Comparison of ENCODE assay signal across 9 cellular contexts in the genomic region with DNA sequence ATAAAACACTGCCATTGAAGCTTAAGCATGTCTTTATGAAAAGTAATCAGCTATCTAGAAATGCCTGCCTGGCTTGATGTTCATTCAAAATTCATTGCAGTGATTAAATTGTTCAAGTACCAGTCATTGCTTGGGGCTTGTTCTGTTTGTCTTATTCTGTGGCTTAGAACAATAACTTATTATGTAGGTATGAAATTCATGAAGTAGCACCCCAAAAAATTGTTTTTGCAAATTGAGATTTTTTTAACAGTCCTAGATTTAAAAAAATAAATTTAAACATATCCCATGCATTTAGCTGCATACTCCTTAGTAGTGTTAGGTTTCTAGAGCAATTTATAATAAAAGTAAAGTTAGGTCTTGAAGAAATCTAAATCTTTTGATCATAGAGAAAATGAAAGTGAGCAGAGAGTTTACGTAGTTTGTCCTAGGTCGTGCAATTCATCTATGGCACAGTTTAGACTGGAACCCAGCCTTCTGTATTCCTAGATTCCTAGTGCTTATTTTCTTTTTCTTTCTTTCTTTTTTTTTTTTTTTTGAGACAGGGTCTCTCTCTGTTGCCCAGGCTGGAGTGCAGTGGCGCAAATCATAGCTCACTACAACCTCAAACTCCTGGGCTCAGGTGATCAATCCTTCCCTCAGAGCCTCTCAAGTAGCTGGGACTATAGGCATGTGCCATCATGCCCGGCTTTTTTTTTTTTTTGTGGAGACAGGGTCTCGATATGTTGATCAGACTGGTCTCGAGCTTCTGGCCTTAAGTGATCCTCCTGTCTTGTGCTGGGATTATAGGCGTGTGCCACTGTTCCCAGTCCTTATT. TPM values are rescaled to one million over a fixed set of nuclear protein-coding genes. Genes with fewer than 3 reads are reported as not detected.
DNase-seq lines count a peak whose midpoint lies in the region; ATAC-seq, FAIRE-seq and TF ChIP-seq lines count a peak whose summit lies in the region.
"Had no signal": no experiment of that assay in that cellular context is flagged by ENCODE, and none has a peak within 500 bp of the region (broad histone marks: within the 10 kb centered on the region; RNA-seq: fewer than 3 reads in every experiment).

No MANE protein-coding gene starts in this region.

- H3K9ac ChIP-seq in SK-N-SH, result peak overlapping the region; percentile 6; the same call in 1 of the 2 replicates
- H3K9ac ChIP-seq in endothelial cell of umbilical vein (replicated peaks; ENCODE audit: extremely low read depth, insufficient read depth, low read length), result peak overlapping the region; percentile 24

- H3K36me3 ChIP-seq in SK-N-SH (replicated peaks in 1 of 2; ENCODE audit: control insufficient read depth in 1 of 2, insufficient read depth in 2 of 2, low read length in 1 of 2) (peaks cover under 1 to 6% of the 10 kb centered on the region in 2 experiments), endothelial cell of umbilical vein (ENCODE audit: control insufficient read depth in 2 of 2, extremely low read depth in 1 of 2, insufficient read depth in 2 of 2, low read length in 2 of 2) (no peaks in the 10 kb centered on the region)
- H3K36me3 ChIP-seq: BE2C had no signal

- no peak for TF ChIP-seq POLR2A in endothelial cell of umbilical vein (IDR thresholded peaks at IDR 0.05; ENCODE audit: low read depth, low read length)

- H3K4me1 ChIP-seq in SK-N-SH (ENCODE audit: control insufficient read depth in 1 of 2, insufficient read depth in 2 of 2, low read depth in 1 of 2, low read length in 1 of 2) (peaks cover 18 to 30% of the 10 kb centered on the region in 2 experiments), endothelial cell of umbilical vein (ENCODE audit: control insufficient read depth, extremely low read depth, insufficient read depth, low read length) (peaks cover 47% of the 10 kb centered on the region)
- H3K4me1 ChIP-seq: BE2C had no signal

- peak overlapping the region; percentile 44 for H3K4me3 Mint-ChIP-seq in stimulated activated memory B cell treated with anti-CD40 and anti-IgM and Interleukin-4, amounts not matched to agents 10 μg/mL and 1 μg/mL and 100 μg/mL, for 72 hours

- ATAC-seq in SK-N-SH treated with all-trans-retinoic acid at 6 μM for 48 hours, result no peak
- no peak for ATAC-seq in stimulated activated memory B cell treated with anti-CD40 and anti-IgM and Interleukin-4, amounts not matched to agents 10 μg/mL and 1 μg/mL and 100 μg/mL, for 72 hours

- no peak for TF ChIP-seq EP300 in SK-N-SH (IDR thresholded peaks at IDR 0.05; ENCODE audit: borderline replicate concordance in 1 of 2, low read depth in 1 of 2, low read length in 1 of 2)

- TF ChIP-seq RAD21 in SK-N-SH (IDR thresholded peaks at IDR 0.05; ENCODE audit: low read length), result no peak

- no peak for FAIRE-seq in endothelial cell of umbilical vein (lab: Jason Lieb, UNC)

- no peaks in the 10 kb centered on the region for H3K9me2 ChIP-seq in SK-N-SH

- peak overlapping the region in 1 of 2 experiments; percentile 4; a peak in 1 of 4 replicates for H3K4me3 ChIP-seq in SK-N-SH (ENCODE audit: low read depth in 2 of 2, low read length in 1 of 2)
- peak overlapping the region in 2 of 3 experiments; percentile 16 to 60 for H3K4me3 ChIP-seq in endothelial cell of umbilical vein (replicated peaks in 1 of 3; ENCODE audit: insufficient read depth in 1 of 3, low read depth in 1 of 3, low read length in 3 of 3)

- intact Hi-C loops in endothelial cell of umbilical vein (cut with micrococcal nuclease), result loop anchor here (5.0 to 10.0 kb wide), 2 partner anchors 599 to 1512 kb away; a partner anchor contains a TSS

- H3K27me3 ChIP-seq in SK-N-SH (ENCODE audit: insufficient read depth) (no peaks in the 10 kb centered on the region), endothelial cell of umbilical vein (ENCODE audit: control insufficient read depth in 2 of 2, insufficient read depth in 2 of 2, low read length in 2 of 2) (no peaks in the 10 kb centered on the region)
- H3K27me3 ChIP-seq: BE2C had no signal

- no peaks in the 10 kb centered on the region for H3K9me1 ChIP-seq in endothelial cell of umbilical vein (replicated peaks; ENCODE audit: control insufficient read depth, extremely low read depth, insufficient read depth, low read length)

- H4K20me1 ChIP-seq in SK-N-SH (ENCODE audit: insufficient read depth), result peaks cover 30% of the 10 kb centered on the region
- H4K20me1 ChIP-seq in endothelial cell of umbilical vein (replicated peaks; ENCODE audit: control insufficient read depth, extremely low read depth, insufficient read depth, low read length), result peaks cover 2% of the 10 kb centered on the region

- CTCF ChIA-PET in SK-N-SH (lab: Yijun Ruan, JAX) (interaction anchor here (2.3 kb wide), 1 partner anchor 215 kb away, joined by 6 read pairs; no protein-coding TSS in a partner anchor), RWPE1 (lab: Yijun Ruan, JAX) (interaction anchor here (0.6 kb wide), 1 partner anchor 13 kb away, joined by 3 read pairs; no protein-coding TSS in a partner anchor), endothelial cell of umbilical vein (lab: Charles Lee) (interaction anchor here (0.7 to 1.6 kb wide), 5 partner anchors 9 to 1091 kb away, joined by 3 to 4 read pairs (median 3); a partner anchor contains a TSS)

- DNase-seq in SK-N-SH, result no peak
- no peak for DNase-seq in RWPE1 (ENCODE audit: low spot score)
- DNase-seq in endothelial cell of umbilical vein (ENCODE audit: low read depth, low spot score), result peak; percentile 35
- DNase-seq in NCI-H146 treated with DMSO at 0.1 percent for 48 hours (lab: John Stamatoyannopoulos, UW; ENCODE audit: unreplicated experiment), result no peak
- DNase-seq in cerebellar nuclear complex (lab: John Stamatoyannopoulos, UW), result no peak
- no peak for DNase-seq in globus pallidus (ENCODE audit: low spot score)
- DNase-seq: BE2C had no signal

- H3K36me3 Mint-ChIP-seq in stimulated activated memory B cell treated with anti-CD40 and anti-IgM and Interleukin-4, amounts not matched to agents 10 μg/mL and 1 μg/mL and 100 μg/mL, for 72 hours, result no peaks in the 10 kb centered on the region

- POLR2A ChIA-PET in SK-N-SH (lab: Yijun Ruan, JAX), result interaction anchor here (0.6 to 1.2 kb wide), 2 partner anchors 9 to 158 kb away, joined by 5 read pairs; a partner anchor contains a TSS
- POLR2A ChIA-PET in RWPE1 (lab: Yijun Ruan, JAX; ENCODE audit: low non-redundant PET), result no interaction called here
- POLR2A ChIA-PET in endothelial cell of umbilical vein (lab: Charles Lee), result interaction anchor here (0.7 to 1.4 kb wide), 2 partner anchors 9 to 564 kb away, joined by 3 to 5 read pairs; a partner anchor contains a TSS

- dilution Hi-C loops in endothelial cell of umbilical vein (cut with MboI; ENCODE audit: extremely low pct_ligation_motif_present, low sequenced_read_pairs), result no loop called here

- H3K79me2 ChIP-seq in SK-N-SH (ENCODE audit: insufficient read depth), result peaks cover 93% of the 10 kb centered on the region
- peaks cover 94% of the 10 kb centered on the region for H3K79me2 ChIP-seq in endothelial cell of umbilical vein (ENCODE audit: control insufficient read depth, insufficient read depth, low read length)

- no TSS peak for BruUV-seq in endothelial cell of umbilical vein (replicated peaks; lab: Mats Ljungman, UMichigan)

- WGBS in SK-N-SH (ENCODE audit: low lambda C conversion rate), result 84% methylated on average over 7 of the region's 7 CpGs

- H3K27me3 Mint-ChIP-seq in stimulated activated memory B cell treated with anti-CD40 and anti-IgM and Interleukin-4, amounts not matched to agents 10 μg/mL and 1 μg/mL and 100 μg/mL, for 72 hours, result no peaks in the 10 kb centered on the region

- H3K9me3 Mint-ChIP-seq in stimulated activated memory B cell treated with anti-CD40 and anti-IgM and Interleukin-4, amounts not matched to agents 10 μg/mL and 1 μg/mL and 100 μg/mL, for 72 hours, result no peaks in the 10 kb centered on the region

- TF ChIP-seq CTCF in SK-N-SH (IDR thresholded peaks at IDR 0.05) (no peak), RWPE1 (conservative IDR thresholded peaks at IDR 0.05; ENCODE audit: low read depth) (no peak), endothelial cell of umbilical vein (IDR thresholded peaks at IDR 0.05; ENCODE audit: extremely low read depth in 1 of 2, insufficient read depth in 1 of 2, low read depth in 1 of 2, low read length in 2 of 2) (no peak)

- H3K9me3 ChIP-seq in SK-N-SH (no peaks in the 10 kb centered on the region), endothelial cell of umbilical vein (replicated peaks; ENCODE audit: control insufficient read depth, insufficient read depth, low read length) (no peaks in the 10 kb centered on the region)
- H3K9me3 ChIP-seq: BE2C had no signal

- peaks cover 71% of the 10 kb centered on the region for H3K4me1 Mint-ChIP-seq in stimulated activated memory B cell treated with anti-CD40 and anti-IgM and Interleukin-4, amounts not matched to agents 10 μg/mL and 1 μg/mL and 100 μg/mL, for 72 hours

- H3K27ac ChIP-seq in SK-N-SH (ENCODE audit: low read depth in 2 of 2, low read length in 1 of 2) (peak overlapping the region in 1 of 2 experiments; percentile 13; a peak in 1 of 4 replicates), RWPE1 (peak overlapping the region; percentile 54), endothelial cell of umbilical vein (ENCODE audit: insufficient read depth, low read depth, low read length) (peak overlapping the region; percentile 29)

- H3F3A ChIP-seq in SK-N-SH (replicated peaks; ENCODE audit: insufficient read depth), result peaks cover 25% of the 10 kb centered on the region

- H2AFZ ChIP-seq in SK-N-SH (ENCODE audit: low read depth), result no peak overlapping the region
- no peak overlapping the region for H2AFZ ChIP-seq in endothelial cell of umbilical vein (ENCODE audit: low read depth, low read length)

- peak overlapping the region; percentile 82 for H3K4me2 ChIP-seq in SK-N-SH
- H3K4me2 ChIP-seq in endothelial cell of umbilical vein (ENCODE audit: insufficient read depth, low read length), result peak overlapping the region; percentile 95

- H3K27ac Mint-ChIP-seq in stimulated activated memory B cell treated with anti-CD40 and anti-IgM and Interleukin-4, amounts not matched to agents 10 μg/mL and 1 μg/mL and 100 μg/mL, for 72 hours, result no peak overlapping the region

RNA-seq across cellular contexts. Expression of a gene that starts 9.3 kb away (rescaled TPM):
- 4.4 and 5.5 TPM in 2 replicates for polyA plus RNA-seq in SK-N-SH (2012; rRNA removed)
- polyA plus RNA-seq in SK-N-SH (2012; cell fraction: cytosol; rRNA removed), result 6.7 and 8.4 TPM in 2 replicates
- 2.4 and 5.8 TPM in 2 replicates for polyA plus RNA-seq in SK-N-SH (2012; cell fraction: nucleus; rRNA removed)
- total RNA-seq in endothelial cell of umbilical vein, result 36.8 and 38.5 TPM in 2 replicates
- polyA plus RNA-seq in endothelial cell of umbilical vein, result 5.5 and 7.3 TPM in 2 replicates
- polyA plus RNA-seq in endothelial cell of umbilical vein (2011; cell fraction: cytosol; rRNA removed), result 8.9 and 10.0 TPM in 2 replicates
- 15.3 and 21.9 TPM in 2 replicates for polyA plus RNA-seq in endothelial cell of umbilical vein (2011; cell fraction: nucleus; rRNA removed)
- 19.8 and 25.9 TPM in 2 replicates for polyA plus RNA-seq in endothelial cell of umbilical vein (2012)
- 23.9 and 24.9 TPM in 2 replicates for polyA minus RNA-seq in endothelial cell of umbilical vein
- 23.9 TPM for polyA minus RNA-seq in endothelial cell of umbilical vein (2011; cell fraction: cytosol; rRNA and poly(A)+ RNA removed)
- polyA minus RNA-seq in endothelial cell of umbilical vein (2011; cell fraction: nucleus; rRNA and poly(A)+ RNA removed), result 64.4 and 88.3 TPM in 2 replicates

RNA-seq across cellular contexts. Expression of a gene that starts 9.4 kb away (rescaled TPM):
- polyA plus RNA-seq in SK-N-SH (2012; rRNA removed) (1.3 and 1.9 TPM in 2 replicates), endothelial cell of umbilical vein (0.46 and 0.51 TPM in 2 replicates)
- polyA plus RNA-seq in SK-N-SH (2012; cell fraction: cytosol; rRNA removed), result 2.1 and 2.9 TPM in 2 replicates
- polyA plus RNA-seq in SK-N-SH (2012; cell fraction: nucleus; rRNA removed), result 1.0 and 2.8 TPM in 2 replicates
- 3.3 and 4.8 TPM in 2 replicates for total RNA-seq in endothelial cell of umbilical vein
- polyA plus RNA-seq in endothelial cell of umbilical vein (2011; cell fraction: cytosol; rRNA removed), result 0.71 and 0.86 TPM in 2 replicates
- polyA plus RNA-seq in endothelial cell of umbilical vein (2011; cell fraction: nucleus; rRNA removed), result 0.62 and 1.7 TPM in 2 replicates
- polyA plus RNA-seq in endothelial cell of umbilical vein (2012), result 0.38 and 5.2 TPM in 2 replicates
- polyA minus RNA-seq in endothelial cell of umbilical vein, result 0.73 and 0.85 TPM in 2 replicates
- not detected for polyA minus RNA-seq in endothelial cell of umbilical vein (2011; cell fraction: cytosol; rRNA and poly(A)+ RNA removed)
- polyA minus RNA-seq in endothelial cell of umbilical vein (2011; cell fraction: nucleus; rRNA and poly(A)+ RNA removed), result 1.4 and 1.7 TPM in 2 replicates
